In the genomic region with DNA sequence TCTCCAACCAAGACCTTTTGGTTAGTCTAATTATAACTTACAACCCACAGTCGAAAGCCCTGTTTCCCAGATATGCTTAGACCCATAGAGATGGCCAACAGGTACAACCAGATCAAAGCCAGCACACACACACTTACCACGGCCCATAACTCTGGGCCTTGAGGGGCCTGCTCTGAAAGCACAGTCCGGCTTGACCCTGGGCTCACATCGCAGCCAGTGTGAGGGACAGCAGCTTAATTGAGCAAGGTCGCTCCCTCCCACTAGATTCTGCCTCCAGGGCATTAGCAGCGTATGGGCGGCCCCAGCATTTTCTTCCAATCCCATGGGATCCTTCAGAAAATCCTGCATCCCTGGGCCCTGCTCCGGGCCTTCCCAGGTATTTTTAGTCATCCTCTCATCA, we compare ENCODE assay signal across 21 cellular contexts.
A peak's percentile ranks its signal among the peaks of the same experiment; 100 is the strongest.
DNase-seq lines count a peak whose midpoint lies in the region; ATAC-seq and TF ChIP-seq lines count a peak whose summit lies in the region.
"Had no signal": no experiment of that assay in that cellular context is flagged by ENCODE, and none has a peak within 500 bp of the region (broad histone marks: within the 10 kb centered on the region; RNA-seq: fewer than 3 reads in every experiment).

No MANE protein-coding gene starts in this region.

- CTCF ChIA-PET in activated naive CD4-positive, alpha-beta T cell treated with anti-CD3 and anti-CD28 coated beads, Interleukin-2, amount 10 ng/mL, durations not matched to agents 7 days and 5 days (lab: Charles Lee) = no interaction called here

- H3K27ac ChIP-seq in ascending aorta (peak overlapping the region; percentile 61 to 69), lower lobe of right lung (peak overlapping the region; percentile 21), spleen (no peak overlapping the region), SJCRH30 (no peak overlapping the region)
- H3K27ac ChIP-seq: BLaER1, RWPE1 had no signal

- no peaks in the 10 kb centered on the region for H3K27me3 ChIP-seq in ascending aorta
- H3K27me3 ChIP-seq in lower lobe of right lung (ENCODE audit: low read depth) = no peaks in the 10 kb centered on the region
- peaks cover 0 to 6% (median 0%) of the 10 kb centered on the region in 7 donors for H3K27me3 ChIP-seq in spleen (replicated peaks in 1 of 7)
- peaks cover 56% of the 10 kb centered on the region for H3K27me3 ChIP-seq in SJCRH30
- H3K27me3 ChIP-seq: BLaER1 had no signal

- H3K4me1 Mint-ChIP-seq in CD14-positive monocyte = no peaks in the 10 kb centered on the region
- H3K4me1 Mint-ChIP-seq in activated naive CD4-positive, alpha-beta T cell treated with anti-CD3 and anti-CD28 coated beads, Interleukin-2, amount 10 ng/mL, durations not matched to agents 7 days and 5 days = peaks cover 8% of the 10 kb centered on the region
- H3K4me1 Mint-ChIP-seq in natural killer cell = peaks cover 0 to 5% of the 10 kb centered on the region in 2 donors

- ATAC-seq in lower lobe of right lung (no peak), natural killer cell (no peak)
- ATAC-seq: GM12878, K562 had no signal

- WGBS in spleen, 5 donors = 79 to 96% (median 84%) methylated on average over 8 of the region's 8 CpGs

- TF ChIP-seq CTCF in CD14-positive monocyte (IDR thresholded peaks at IDR 0.05) = no peak
- TF ChIP-seq CTCF in ascending aorta (IDR thresholded peaks at IDR 0.05) = no peak
- no peak for TF ChIP-seq CTCF in lower lobe of right lung (IDR thresholded peaks at IDR 0.05)
- TF ChIP-seq CTCF in spleen (IDR thresholded peaks at IDR 0.05 in 8 of 11, conservative IDR thresholded peaks at IDR 0.05 in 3 of 11) = no peak
- TF ChIP-seq CTCF in natural killer cell (IDR thresholded peaks at IDR 0.05) = no peak

- H3K4me3 Mint-ChIP-seq in CD14-positive monocyte (no peak overlapping the region), natural killer cell (no peak overlapping the region)
- no peak overlapping the region for H3K4me3 Mint-ChIP-seq in activated naive CD4-positive, alpha-beta T cell treated with anti-CD3 and anti-CD28 coated beads, Interleukin-2, amount 10 ng/mL, durations not matched to agents 7 days and 5 days
- H3K4me3 Mint-ChIP-seq: CD8-positive, alpha-beta memory T cell had no signal

- H3K4me1 ChIP-seq in ascending aorta (peaks cover 12 to 22% of the 10 kb centered on the region in 2 donors), lower lobe of right lung (peaks cover 13% of the 10 kb centered on the region), spleen (peaks cover 0 to 24% (median 15%) of the 10 kb centered on the region in 6 donors), SJCRH30 (no peaks in the 10 kb centered on the region)

- peak; percentile 22 for DNase-seq in CD14-positive monocyte (ENCODE audit: low spot score)
- no peak for DNase-seq in ascending aorta (ENCODE audit: low spot score in 2 of 2)
- DNase-seq in lower lobe of right lung = no peak
- DNase-seq in spleen = peak; percentile 54
- no peak for DNase-seq in SJCRH30
- no peak for DNase-seq in activated naive CD4-positive, alpha-beta T cell treated with anti-CD3 and anti-CD28 coated beads, Interleukin-2, amount 10 ng/mL, durations not matched to agents 7 days and 5 days
- no peak for DNase-seq in natural killer cell
- no peak for DNase-seq in NCI-H2029 (lab: John Stamatoyannopoulos, UW)
- DNase-seq: CD8-positive, alpha-beta memory T cell; DND-41; GDM1; HCEC 1CT; MV-4-11; NCI-H1417; NCI-H1930; NCI-H2171; NCI-H774 had no signal

- no peak for TF ChIP-seq POLR2A in spleen (IDR thresholded peaks at IDR 0.05)

- H3K9me3 ChIP-seq in ascending aorta (no peaks in the 10 kb centered on the region), lower lobe of right lung (no peaks in the 10 kb centered on the region), spleen (no peaks in the 10 kb centered on the region), SJCRH30 (replicated peaks) (no peaks in the 10 kb centered on the region)
- H3K9me3 ChIP-seq: BLaER1 had no signal

- intact Hi-C loops in CD14-positive monocyte (cut with micrococcal nuclease) (no loop called here), ascending aorta (cut with DNase I) (no loop called here), lower lobe of right lung (cut with DNase I) (no loop called here), spleen (cut with DNase I; ENCODE audit: low total_unique reads) (no loop called here), natural killer cell (cut with micrococcal nuclease) (no loop called here)

- no peak overlapping the region for H3K4me3 ChIP-seq in ascending aorta
- no peak overlapping the region for H3K4me3 ChIP-seq in lower lobe of right lung
- H3K4me3 ChIP-seq in spleen = no peak overlapping the region
- no peak overlapping the region for H3K4me3 ChIP-seq in SJCRH30
- H3K4me3 ChIP-seq: BLaER1, GM12878, K562 had no signal

- no peaks in the 10 kb centered on the region for H3K36me3 Mint-ChIP-seq in CD14-positive monocyte
- H3K36me3 Mint-ChIP-seq in activated naive CD4-positive, alpha-beta T cell treated with anti-CD3 and anti-CD28 coated beads, Interleukin-2, amount 10 ng/mL, durations not matched to agents 7 days and 5 days = no peaks in the 10 kb centered on the region
- no peaks in the 10 kb centered on the region for H3K36me3 Mint-ChIP-seq in natural killer cell

- H3K27ac Mint-ChIP-seq in CD14-positive monocyte (no peak overlapping the region), natural killer cell (no peak overlapping the region)
- H3K27ac Mint-ChIP-seq in activated naive CD4-positive, alpha-beta T cell treated with anti-CD3 and anti-CD28 coated beads, Interleukin-2, amount 10 ng/mL, durations not matched to agents 7 days and 5 days = no peak overlapping the region
- H3K27ac Mint-ChIP-seq: CD8-positive, alpha-beta memory T cell had no signal

- peaks cover 0 to 2% (median 0%) of the 10 kb centered on the region in 7 donors for H3K9me3 Mint-ChIP-seq in CD14-positive monocyte
- no peaks in the 10 kb centered on the region for H3K9me3 Mint-ChIP-seq in activated naive CD4-positive, alpha-beta T cell treated with anti-CD3 and anti-CD28 coated beads, Interleukin-2, amount 10 ng/mL, durations not matched to agents 7 days and 5 days
- no peaks in the 10 kb centered on the region for H3K9me3 Mint-ChIP-seq in natural killer cell

- H3K27me3 Mint-ChIP-seq in CD14-positive monocyte (ENCODE audit: low read depth in 3 of 3) = peaks cover 5 to 8% (median 5%) of the 10 kb centered on the region in 3 donors
- peaks cover 37% of the 10 kb centered on the region for H3K27me3 Mint-ChIP-seq in activated naive CD4-positive, alpha-beta T cell treated with anti-CD3 and anti-CD28 coated beads, Interleukin-2, amount 10 ng/mL, durations not matched to agents 7 days and 5 days
- H3K27me3 Mint-ChIP-seq in natural killer cell (ENCODE audit: low read depth in 2 of 2) = peaks cover 0 to 16% of the 10 kb centered on the region in 2 donors

- peaks cover 5 to 34% of the 10 kb centered on the region in 2 donors for H3K36me3 ChIP-seq in ascending aorta
- H3K36me3 ChIP-seq in lower lobe of right lung = no peaks in the 10 kb centered on the region
- no peaks in the 10 kb centered on the region for H3K36me3 ChIP-seq in spleen
- H3K36me3 ChIP-seq in SJCRH30 = no peaks in the 10 kb centered on the region
- H3K36me3 ChIP-seq: BLaER1 had no signal

Comparison
In these comparisons a context has a peak if more than half of its experiments do, and no peak if none do; other contexts are left out.
1. DNase-seq: peak in CD14-positive monocyte (single experiment) and spleen (single experiment); none in ascending aorta (0 of 2), lower lobe of right lung (single experiment), SJCRH30 (0 of 2), activated naive CD4-positive, alpha-beta T cell treated with anti-CD3 and anti-CD28 coated beads, Interleukin-2, amount 10 ng/mL, durations not matched to agents 7 days and 5 days (single experiment), natural killer cell (single experiment) and NCI-H2029 (single experiment).
2. H3K27ac ChIP-seq: peak in ascending aorta (2 of 2) and lower lobe of right lung (single experiment); none in spleen (0 of 8) and SJCRH30 (single experiment).